11 cellular contexts compared by ENCODE assay signal in the genomic region with DNA sequence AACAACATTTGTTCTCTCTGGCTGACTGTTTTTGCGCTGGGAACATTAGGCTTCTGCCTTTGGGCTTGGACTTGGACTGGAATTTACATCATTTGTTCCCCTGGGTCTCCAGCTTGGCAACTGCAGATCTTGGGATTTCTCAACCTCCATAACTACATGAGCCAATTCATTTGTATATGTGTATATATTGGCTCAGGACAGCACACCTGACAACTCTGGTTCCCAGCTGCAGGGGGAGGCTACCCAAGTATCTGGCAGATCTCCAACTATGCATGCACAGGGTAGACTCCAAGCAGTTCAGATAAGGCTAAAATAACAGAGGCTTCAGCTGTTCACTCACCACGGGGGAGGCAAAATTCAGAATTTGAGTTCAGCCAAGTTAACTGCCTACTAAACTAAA. TPM values are rescaled to one million over a fixed set of nuclear protein-coding genes. Genes with fewer than 3 reads are reported as not detected.
DNase-seq lines count a peak whose midpoint lies in the region; ATAC-seq and TF ChIP-seq lines count a peak whose summit lies in the region.
"Had no signal": no experiment of that assay in that cellular context is flagged by ENCODE, and none has a peak within 500 bp of the region (broad histone marks: within the 10 kb centered on the region; RNA-seq: fewer than 3 reads in every experiment).

No MANE protein-coding gene starts in this region.

- no peaks in the 10 kb centered on the region for H3K79me2 ChIP-seq in SK-N-SH (ENCODE audit: insufficient read depth)

- H3K4me3 ChIP-seq in SK-N-SH (ENCODE audit: low read depth in 2 of 2, low read length in 1 of 2) (no peak overlapping the region), breast epithelium (no peak overlapping the region), aorta (ENCODE audit: low read length in 2 of 2) (no peak overlapping the region), HAP-1 (no peak overlapping the region)
- H3K4me3 ChIP-seq: adrenal gland had no signal

- ATAC-seq in SK-N-SH treated with all-trans-retinoic acid at 6 μM for 48 hours (no peak), aorta (ENCODE audit: low FRiP score) (peak; percentile 91), GM18867 (IDR thresholded peaks at IDR 0.05; ENCODE audit: unreplicated experiment) (no peak)

- POLR2A ChIA-PET in SK-N-SH (lab: Yijun Ruan, JAX), result no interaction called here

- H3K9ac ChIP-seq in SK-N-SH, result no peak overlapping the region

- H3F3A ChIP-seq in SK-N-SH (replicated peaks; ENCODE audit: insufficient read depth), result peaks cover 43% of the 10 kb centered on the region

- in situ Hi-C loops in HAP-1 (cut with MboI; ENCODE audit: low sequenced_read_pairs), result no loop called here

- 37% methylated on average over 2 of the region's 2 CpGs for WGBS in SK-N-SH (ENCODE audit: low lambda C conversion rate)
- 0 to 4% methylated on average over 2 of the region's 2 CpGs for WGBS in aorta, 2 donors

- TF ChIP-seq RAD21 in SK-N-SH (IDR thresholded peaks at IDR 0.05; ENCODE audit: low read length), result no peak

- H2AFZ ChIP-seq in SK-N-SH (ENCODE audit: low read depth), result 0 out of 2 replicates have a peak overlapping the region, but pooled peaks have one; percentile 27

- CTCF ChIA-PET in SK-N-SH (lab: Yijun Ruan, JAX), result interaction anchor here (3.8 kb wide), 1 partner anchor 13 kb away, joined by 16 read pairs; no protein-coding TSS in a partner anchor

- DNase-seq in SK-N-SH (no peak), breast epithelium (ENCODE audit: low spot score in 2 of 2) (peak in 1 of 2 donors; percentile 29), left kidney (ENCODE audit: low read depth, low spot score) (peak; percentile 31), aorta (peak; percentile 68 to 73), HAP-1 (ENCODE audit: low spot score in 2 of 2) (no peak), Kasumi-1 (lab: John Stamatoyannopoulos, UW) (no peak)
- DNase-seq: AML-193, NCI-H1092 had no signal

- H3K36me3 ChIP-seq in SK-N-SH (replicated peaks in 1 of 2; ENCODE audit: control insufficient read depth in 1 of 2, insufficient read depth in 2 of 2, low read length in 1 of 2) (no peaks in the 10 kb centered on the region), breast epithelium (no peaks in the 10 kb centered on the region), aorta (ENCODE audit: control insufficient read depth in 1 of 2, insufficient read depth in 2 of 2, low read length in 1 of 2) (no peaks in the 10 kb centered on the region), HAP-1 (replicated peaks) (no peaks in the 10 kb centered on the region)
- H3K36me3 ChIP-seq: adrenal gland had no signal

- TF ChIP-seq POLR2A in breast epithelium (IDR thresholded peaks at IDR 0.05), result no peak

- H4K20me1 ChIP-seq in SK-N-SH (ENCODE audit: insufficient read depth), result no peaks in the 10 kb centered on the region

- TF ChIP-seq CTCF in SK-N-SH (IDR thresholded peaks at IDR 0.05) (no peak), breast epithelium (IDR thresholded peaks at IDR 0.05) (no peak)

- H3K27me3 ChIP-seq in SK-N-SH (ENCODE audit: insufficient read depth) (no peaks in the 10 kb centered on the region), breast epithelium (no peaks in the 10 kb centered on the region), aorta (ENCODE audit: control insufficient read depth in 1 of 2, insufficient read depth in 2 of 2, low read length in 1 of 2) (no peaks in the 10 kb centered on the region), HAP-1 (ENCODE audit: low read depth) (no peaks in the 10 kb centered on the region)
- H3K27me3 ChIP-seq: adrenal gland had no signal

- H3K4me1 ChIP-seq in SK-N-SH (ENCODE audit: control insufficient read depth in 1 of 2, insufficient read depth in 2 of 2, low read depth in 1 of 2, low read length in 1 of 2), result peaks cover 5 to 28% of the 10 kb centered on the region in 2 experiments; a peak in 3 of 4 replicates
- H3K4me1 ChIP-seq in breast epithelium, result no peaks in the 10 kb centered on the region
- peaks cover 5 to 8% of the 10 kb centered on the region in 2 donors for H3K4me1 ChIP-seq in aorta (ENCODE audit: control insufficient read depth in 1 of 2, insufficient read depth in 2 of 2, low read length in 2 of 2)
- peaks cover 23% of the 10 kb centered on the region for H3K4me1 ChIP-seq in HAP-1

- no peak overlapping the region for H3K4me2 ChIP-seq in SK-N-SH

- H3K9me2 ChIP-seq in SK-N-SH, result no peaks in the 10 kb centered on the region

- no peak for TF ChIP-seq EP300 in SK-N-SH (IDR thresholded peaks at IDR 0.05; ENCODE audit: borderline replicate concordance in 1 of 2, low read depth in 1 of 2, low read length in 1 of 2)

- H3K27ac ChIP-seq in SK-N-SH (ENCODE audit: low read depth in 2 of 2, low read length in 1 of 2) (peak overlapping the region in 1 of 2 experiments; percentile 31; a peak in 1 of 4 replicates), breast epithelium (peak overlapping the region; percentile 48 to 52), aorta (ENCODE audit: low read depth in 1 of 2, low read length in 2 of 2) (peak overlapping the region in 1 of 2 donors; percentile 48)
- H3K27ac ChIP-seq: adrenal gland had no signal

- intact Hi-C loops in breast epithelium (cut with DNase I; ENCODE audit: low total_unique reads), result no loop called here
- intact Hi-C loops in aorta (cut with DNase I), result no loop called here

- H3K9me3 ChIP-seq in SK-N-SH, result no peaks in the 10 kb centered on the region
- H3K9me3 ChIP-seq in breast epithelium, result no peaks in the 10 kb centered on the region
- H3K9me3 ChIP-seq in aorta (ENCODE audit: control insufficient read depth, low read length), result no peaks in the 10 kb centered on the region
- H3K9me3 ChIP-seq in HAP-1, result peaks cover 8% of the 10 kb centered on the region
- H3K9me3 ChIP-seq: adrenal gland had no signal

TF ChIP-seq in SK-N-SH, 30 proteins besides CTCF, POLR2A, EP300 and RAD21:
- peak; percentile 19; the same call in 1 of the 2 replicates for TF ChIP-seq TCF12 (IDR thresholded peaks at IDR 0.05)
- TF ChIP-seq POLR2AphosphoS5 (IDR thresholded peaks at IDR 0.05; ENCODE audit: low read depth, low read length), result no peak

TF ChIP-seq in SK-N-SH treated with all-trans-retinoic acid at 6 μM for 48 hours, 23 proteins besides CTCF, POLR2A, EP300 and RAD21 (continues in another document):
- TF ChIP-seq, protein P1, sequence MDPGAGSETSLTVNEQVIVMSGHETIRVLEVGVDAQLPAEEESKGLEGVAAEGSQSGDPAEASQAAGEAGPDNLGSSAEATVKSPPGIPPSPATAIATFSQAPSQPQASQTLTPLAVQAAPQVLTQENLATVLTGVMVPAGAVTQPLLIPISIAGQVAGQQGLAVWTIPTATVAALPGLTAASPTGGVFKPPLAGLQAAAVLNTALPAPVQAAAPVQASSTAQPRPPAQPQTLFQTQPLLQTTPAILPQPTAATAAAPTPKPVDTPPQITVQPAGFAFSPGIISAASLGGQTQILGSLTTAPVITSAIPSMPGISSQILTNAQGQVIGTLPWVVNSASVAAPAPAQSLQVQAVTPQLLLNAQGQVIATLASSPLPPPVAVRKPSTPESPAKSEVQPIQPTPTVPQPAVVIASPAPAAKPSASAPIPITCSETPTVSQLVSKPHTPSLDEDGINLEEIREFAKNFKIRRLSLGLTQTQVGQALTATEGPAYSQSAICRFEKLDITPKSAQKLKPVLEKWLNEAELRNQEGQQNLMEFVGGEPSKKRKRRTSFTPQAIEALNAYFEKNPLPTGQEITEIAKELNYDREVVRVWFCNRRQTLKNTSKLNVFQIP (CRISPR knock-in tag; IDR thresholded peaks at IDR 0.05; ENCODE audit: borderline replicate concordance, low read depth), result no peak
- TF ChIP-seq, protein P2, sequence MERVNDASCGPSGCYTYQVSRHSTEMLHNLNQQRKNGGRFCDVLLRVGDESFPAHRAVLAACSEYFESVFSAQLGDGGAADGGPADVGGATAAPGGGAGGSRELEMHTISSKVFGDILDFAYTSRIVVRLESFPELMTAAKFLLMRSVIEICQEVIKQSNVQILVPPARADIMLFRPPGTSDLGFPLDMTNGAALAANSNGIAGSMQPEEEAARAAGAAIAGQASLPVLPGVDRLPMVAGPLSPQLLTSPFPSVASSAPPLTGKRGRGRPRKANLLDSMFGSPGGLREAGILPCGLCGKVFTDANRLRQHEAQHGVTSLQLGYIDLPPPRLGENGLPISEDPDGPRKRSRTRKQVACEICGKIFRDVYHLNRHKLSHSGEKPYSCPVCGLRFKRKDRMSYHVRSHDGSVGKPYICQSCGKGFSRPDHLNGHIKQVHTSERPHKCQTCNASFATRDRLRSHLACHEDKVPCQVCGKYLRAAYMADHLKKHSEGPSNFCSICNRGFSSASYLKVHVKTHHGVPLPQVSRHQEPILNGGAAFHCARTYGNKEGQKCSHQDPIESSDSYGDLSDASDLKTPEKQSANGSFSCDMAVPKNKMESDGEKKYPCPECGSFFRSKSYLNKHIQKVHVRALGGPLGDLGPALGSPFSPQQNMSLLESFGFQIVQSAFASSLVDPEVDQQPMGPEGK (CRISPR knock-in tag; IDR thresholded peaks at IDR 0.05; ENCODE audit: borderline replicate concordance), result no peak
- TF ChIP-seq ISL1 (CRISPR knock-in tag; IDR thresholded peaks at IDR 0.05) (no peak), ZNF565 (CRISPR knock-in tag; conservative IDR thresholded peaks at IDR 0.05; ENCODE audit: low read depth) (no peak), PPARA (CRISPR knock-in tag; IDR thresholded peaks at IDR 0.05; ENCODE audit: borderline replicate concordance) (no peak), RARB (CRISPR knock-in tag; IDR thresholded peaks at IDR 0.05) (no peak), ZNF8 (CRISPR knock-in tag; IDR thresholded peaks at IDR 0.05) (no peak), ZC3H10 (CRISPR knock-in tag; IDR thresholded peaks at IDR 0.05) (no peak), OSR1 (CRISPR knock-in tag; IDR thresholded peaks at IDR 0.05) (no peak), ZFP30 (CRISPR knock-in tag; IDR thresholded peaks at IDR 0.05) (no peak), CSDC2 (CRISPR knock-in tag; IDR thresholded peaks at IDR 0.05) (no peak)
- TF ChIP-seq, protein P3, sequence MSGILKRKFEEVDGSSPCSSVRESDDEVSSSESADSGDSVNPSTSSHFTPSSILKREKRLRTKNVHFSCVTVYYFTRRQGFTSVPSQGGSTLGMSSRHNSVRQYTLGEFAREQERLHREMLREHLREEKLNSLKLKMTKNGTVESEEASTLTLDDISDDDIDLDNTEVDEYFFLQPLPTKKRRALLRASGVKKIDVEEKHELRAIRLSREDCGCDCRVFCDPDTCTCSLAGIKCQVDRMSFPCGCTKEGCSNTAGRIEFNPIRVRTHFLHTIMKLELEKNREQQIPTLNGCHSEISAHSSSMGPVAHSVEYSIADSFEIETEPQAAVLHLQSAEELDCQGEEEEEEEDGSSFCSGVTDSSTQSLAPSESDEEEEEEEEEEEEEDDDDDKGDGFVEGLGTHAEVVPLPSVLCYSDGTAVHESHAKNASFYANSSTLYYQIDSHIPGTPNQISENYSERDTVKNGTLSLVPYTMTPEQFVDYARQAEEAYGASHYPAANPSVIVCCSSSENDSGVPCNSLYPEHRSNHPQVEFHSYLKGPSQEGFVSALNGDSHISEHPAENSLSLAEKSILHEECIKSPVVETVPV (CRISPR knock-in tag; IDR thresholded peaks at IDR 0.05), result no peak

RNA-seq across cellular contexts. Expression of a gene that starts 31.6 kb away (rescaled TPM):
- 31.3 and 41.3 TPM in 2 replicates for polyA plus RNA-seq in SK-N-SH (2012; rRNA removed)
- polyA plus RNA-seq in SK-N-SH (2012; cell fraction: cytosol; rRNA removed), result 35.5 and 38.7 TPM in 2 replicates
- 5.9 and 13.8 TPM in 2 replicates for polyA plus RNA-seq in SK-N-SH (2012; cell fraction: nucleus; rRNA removed)
- total RNA-seq in breast epithelium, result 10 to 100 TPM in 1 of 3 donors, 1 to 10 TPM in 1, under 1 TPM in 1; 0.64 to 13.8 (median 5.6) TPM
- total RNA-seq in aorta, result 1 to 10 TPM in 1 of 2 donors, under 1 TPM in 1; 0.88 to 1.9 TPM
- 10 to 100 TPM in 1 of 2 donors, 1 to 10 TPM in 1; 5.5 to 10.7 TPM for polyA plus RNA-seq in aorta

Comparison
In these comparisons a context has a peak if more than half of its experiments do, and no peak if none do; other contexts are left out.
1. DNase-seq: peak in left kidney (single experiment) and aorta (2 of 2); none in SK-N-SH (single experiment), HAP-1 (0 of 2) and Kasumi-1 (0 of 2).